17 cellular contexts compared by ENCODE assay signal in the genomic region with DNA sequence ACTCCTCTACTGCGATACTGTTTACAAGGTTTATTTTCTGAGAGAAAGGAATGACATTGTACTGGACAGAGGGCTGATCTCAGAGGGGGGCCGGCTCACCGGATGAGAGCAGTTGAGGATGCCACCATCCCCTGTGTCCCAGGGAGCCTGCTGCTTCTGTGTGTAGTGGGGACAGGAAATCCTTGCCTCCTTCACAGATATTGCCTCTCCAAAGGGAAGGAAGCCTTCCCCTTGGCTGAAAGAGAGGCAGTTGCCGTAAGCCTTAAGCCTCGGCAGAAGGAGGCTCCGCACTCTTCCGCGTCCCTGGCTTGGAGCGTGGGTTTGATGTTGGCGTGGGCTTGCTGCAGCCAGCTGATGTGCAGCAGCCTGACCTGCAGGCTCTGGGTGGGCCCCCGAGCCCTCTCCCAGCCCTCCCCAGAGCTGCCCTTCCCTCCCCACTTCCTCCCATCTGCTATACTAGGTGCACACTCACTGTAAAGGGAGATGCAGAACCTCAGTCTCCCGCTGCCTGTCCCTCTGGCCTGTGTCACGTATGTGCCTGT. TPM values are rescaled to one million over a fixed set of nuclear protein-coding genes. Genes with fewer than 3 reads are reported as not detected.
DNase-seq lines count a peak whose midpoint lies in the region; ATAC-seq and TF ChIP-seq lines count a peak whose summit lies in the region.
"Had no signal": no experiment of that assay in that cellular context is flagged by ENCODE, and none has a peak within 500 bp of the region (broad histone marks: within the 10 kb centered on the region; RNA-seq: fewer than 3 reads in every experiment).

No MANE protein-coding gene starts in this region.

- no peaks in the 10 kb centered on the region for H3K9me3 ChIP-seq in SK-N-SH

- no peaks in the 10 kb centered on the region for H3K79me2 ChIP-seq in SK-N-SH (ENCODE audit: insufficient read depth)

- H2AFZ ChIP-seq in SK-N-SH (ENCODE audit: low read depth) = no peak overlapping the region

- intact Hi-C loops in sciatic nerve (cut with DNase I) = no loop called here
- intact Hi-C loops in activated CD4-positive, alpha-beta memory T cell treated with anti-CD3 and anti-CD28 coated beads for 36 hours (cut with micrococcal nuclease) = no loop called here

- no peaks in the 10 kb centered on the region for H3F3A ChIP-seq in SK-N-SH (replicated peaks; ENCODE audit: insufficient read depth)

- TF ChIP-seq EP300 in SK-N-SH (IDR thresholded peaks at IDR 0.05; ENCODE audit: borderline replicate concordance in 1 of 2, low read depth in 1 of 2, low read length in 1 of 2) = no peak

- no peak for ATAC-seq in SK-N-SH treated with all-trans-retinoic acid at 6 μM for 48 hours
- ATAC-seq in sciatic nerve = peak; percentile 35
- ATAC-seq in HG03095 (IDR thresholded peaks at IDR 0.05; ENCODE audit: unreplicated experiment) = no peak
- ATAC-seq: CD8-positive, alpha-beta T cell had no signal

- H3K4me3 ChIP-seq in SK-N-SH (ENCODE audit: low read depth in 2 of 2, low read length in 1 of 2) = no peak overlapping the region

- DNase-seq in SK-N-SH = peak; percentile 47
- peak; percentile 31 for DNase-seq in G401 (ENCODE audit: low spot score)
- DNase-seq in cerebellar cortex (ENCODE audit: low spot score) = peak; percentile 22
- no peak for DNase-seq in sciatic nerve (ENCODE audit: low spot score)
- no peak for DNase-seq in activated CD4-positive, alpha-beta memory T cell treated with anti-CD3 and anti-CD28 coated beads for 36 hours
- no peak for DNase-seq in GM13976 (ENCODE audit: low spot score)
- DNase-seq: CD8-positive, alpha-beta T cell; DMS79; NCI-H1048; NCI-H146; NCI-H2081; NCI-H524 had no signal

- H3K9me3 Mint-ChIP-seq in activated CD4-positive, alpha-beta memory T cell treated with anti-CD3 and anti-CD28 coated beads for 36 hours = no peaks in the 10 kb centered on the region
- H3K9me3 Mint-ChIP-seq: CD8-positive, alpha-beta T cell had no signal

- no peaks in the 10 kb centered on the region for H3K36me3 Mint-ChIP-seq in activated CD4-positive, alpha-beta memory T cell treated with anti-CD3 and anti-CD28 coated beads for 36 hours
- H3K36me3 Mint-ChIP-seq: CD8-positive, alpha-beta T cell had no signal

- H3K4me1 Mint-ChIP-seq in activated CD4-positive, alpha-beta memory T cell treated with anti-CD3 and anti-CD28 coated beads for 36 hours (ENCODE audit: low read depth) = no peaks in the 10 kb centered on the region

- CTCF ChIA-PET in SK-N-SH (lab: Yijun Ruan, JAX) = no interaction called here
- CTCF ChIA-PET in activated CD4-positive, alpha-beta memory T cell treated with anti-CD3 and anti-CD28 coated beads for 36 hours (lab: Charles Lee) = no interaction called here

- H3K4me1 ChIP-seq in SK-N-SH (ENCODE audit: control insufficient read depth in 1 of 2, insufficient read depth in 2 of 2, low read depth in 1 of 2, low read length in 1 of 2) = peaks cover 0 to 34% of the 10 kb centered on the region in 2 experiments; a peak in 3 of 4 replicates

- H3K27me3 Mint-ChIP-seq in activated CD4-positive, alpha-beta memory T cell treated with anti-CD3 and anti-CD28 coated beads for 36 hours = peaks cover 6% of the 10 kb centered on the region

- POLR2A ChIA-PET in SK-N-SH (lab: Yijun Ruan, JAX) = interaction anchor here (1.0 kb wide), 1 partner anchor 46 kb away, joined by 3 read pairs; a partner anchor contains a TSS
- POLR2A ChIA-PET in activated CD4-positive, alpha-beta memory T cell treated with anti-CD3 and anti-CD28 coated beads for 36 hours (lab: Charles Lee) = interaction anchor here (0.9 kb wide), 1 partner anchor 12 kb away, joined by 3 read pairs; no protein-coding TSS in a partner anchor

- no peaks in the 10 kb centered on the region for H3K36me3 ChIP-seq in SK-N-SH (replicated peaks in 1 of 2; ENCODE audit: control insufficient read depth in 1 of 2, insufficient read depth in 2 of 2, low read length in 1 of 2)
- H3K36me3 ChIP-seq: BE2C had no signal

- H3K27ac ChIP-seq in SK-N-SH (ENCODE audit: low read depth in 2 of 2, low read length in 1 of 2) = no peak overlapping the region; a peak in 1 of 4 replicates
- H3K27ac ChIP-seq: 22Rv1 had no signal

- H3K9ac ChIP-seq in SK-N-SH = no peak overlapping the region
- H3K9ac ChIP-seq: KMS-11 had no signal

- no peaks in the 10 kb centered on the region for H4K20me1 ChIP-seq in SK-N-SH (ENCODE audit: insufficient read depth)

- in situ Hi-C loops in G401 (cut with HindIII; ENCODE audit: low sequenced_read_pairs) (no loop called here), GM13976 (cut with MboI; ENCODE audit: low sequenced_read_pairs, unreplicated experiment) (no loop called here)

- H3K27me3 ChIP-seq in SK-N-SH (ENCODE audit: insufficient read depth) = no peaks in the 10 kb centered on the region
- H3K27me3 ChIP-seq: BE2C had no signal

- no peak for TF ChIP-seq RAD21 in SK-N-SH (IDR thresholded peaks at IDR 0.05; ENCODE audit: low read length)

- no peak overlapping the region for H3K4me2 ChIP-seq in SK-N-SH
- H3K4me2 ChIP-seq: KMS-11 had no signal

- TF ChIP-seq CTCF in SK-N-SH (IDR thresholded peaks at IDR 0.05) = no peak
- no peak for TF ChIP-seq CTCF in GM13976 (IDR thresholded peaks at IDR 0.05; ENCODE audit: borderline replicate concordance, control extremely low read depth, extremely low read depth, insufficient read depth, missing control alignments)

- H3K9me2 ChIP-seq in SK-N-SH = no peaks in the 10 kb centered on the region

- no peak overlapping the region for H3K4me3 Mint-ChIP-seq in activated CD4-positive, alpha-beta memory T cell treated with anti-CD3 and anti-CD28 coated beads for 36 hours
- H3K4me3 Mint-ChIP-seq: CD8-positive, alpha-beta T cell had no signal

- WGBS in SK-N-SH (ENCODE audit: low lambda C conversion rate) = 78% methylated on average over 7 of the region's 13 CpGs

- no peak overlapping the region for H3K27ac Mint-ChIP-seq in activated CD4-positive, alpha-beta memory T cell treated with anti-CD3 and anti-CD28 coated beads for 36 hours
- H3K27ac Mint-ChIP-seq: CD8-positive, alpha-beta T cell had no signal

TF ChIP-seq in SK-N-SH, 30 proteins besides CTCF, POLR2A, EP300 and RAD21 (continues in another document):
- TF ChIP-seq TAF1 (IDR thresholded peaks at IDR 0.05; ENCODE audit: borderline replicate concordance, low read depth, low read length) (no peak), MXI1 (IDR thresholded peaks at IDR 0.05; ENCODE audit: low read depth, low read length) (no peak), MEF2A (IDR thresholded peaks at IDR 0.05; ENCODE audit: borderline replicate concordance, low read depth) (no peak), YY1 (IDR thresholded peaks at IDR 0.05; ENCODE audit: low read depth) (no peak), CHD2 (IDR thresholded peaks at IDR 0.05; ENCODE audit: low read length, partially characterized antibody) (no peak), FOXM1 (IDR thresholded peaks at IDR 0.05; ENCODE audit: low read depth) (no peak), SIN3A (IDR thresholded peaks at IDR 0.05; ENCODE audit: borderline replicate concordance, low read depth, low read length) (no peak), RXRA (IDR thresholded peaks at IDR 0.05; ENCODE audit: borderline replicate concordance, low read depth) (no peak)

TF ChIP-seq in SK-N-SH treated with all-trans-retinoic acid at 6 μM for 48 hours, 23 proteins besides CTCF, POLR2A, EP300 and RAD21 (continues in another document):
- no peak for TF ChIP-seq ZC3H10 (CRISPR knock-in tag; IDR thresholded peaks at IDR 0.05)
- TF ChIP-seq ZNF565 (CRISPR knock-in tag; conservative IDR thresholded peaks at IDR 0.05; ENCODE audit: low read depth) = no peak
- TF ChIP-seq, protein P1, sequence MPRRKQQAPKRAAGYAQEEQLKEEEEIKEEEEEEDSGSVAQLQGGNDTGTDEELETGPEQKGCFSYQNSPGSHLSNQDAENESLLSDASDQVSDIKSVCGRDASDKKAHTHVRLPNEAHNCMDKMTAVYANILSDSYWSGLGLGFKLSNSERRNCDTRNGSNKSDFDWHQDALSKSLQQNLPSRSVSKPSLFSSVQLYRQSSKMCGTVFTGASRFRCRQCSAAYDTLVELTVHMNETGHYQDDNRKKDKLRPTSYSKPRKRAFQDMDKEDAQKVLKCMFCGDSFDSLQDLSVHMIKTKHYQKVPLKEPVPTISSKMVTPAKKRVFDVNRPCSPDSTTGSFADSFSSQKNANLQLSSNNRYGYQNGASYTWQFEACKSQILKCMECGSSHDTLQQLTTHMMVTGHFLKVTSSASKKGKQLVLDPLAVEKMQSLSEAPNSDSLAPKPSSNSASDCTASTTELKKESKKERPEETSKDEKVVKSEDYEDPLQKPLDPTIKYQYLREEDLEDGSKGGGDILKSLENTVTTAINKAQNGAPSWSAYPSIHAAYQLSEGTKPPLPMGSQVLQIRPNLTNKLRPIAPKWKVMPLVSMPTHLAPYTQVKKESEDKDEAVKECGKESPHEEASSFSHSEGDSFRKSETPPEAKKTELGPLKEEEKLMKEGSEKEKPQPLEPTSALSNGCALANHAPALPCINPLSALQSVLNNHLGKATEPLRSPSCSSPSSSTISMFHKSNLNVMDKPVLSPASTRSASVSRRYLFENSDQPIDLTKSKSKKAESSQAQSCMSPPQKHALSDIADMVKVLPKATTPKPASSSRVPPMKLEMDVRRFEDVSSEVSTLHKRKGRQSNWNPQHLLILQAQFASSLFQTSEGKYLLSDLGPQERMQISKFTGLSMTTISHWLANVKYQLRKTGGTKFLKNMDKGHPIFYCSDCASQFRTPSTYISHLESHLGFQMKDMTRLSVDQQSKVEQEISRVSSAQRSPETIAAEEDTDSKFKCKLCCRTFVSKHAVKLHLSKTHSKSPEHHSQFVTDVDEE (CRISPR knock-in tag; IDR thresholded peaks at IDR 0.05) = no peak
- TF ChIP-seq, protein P2, sequence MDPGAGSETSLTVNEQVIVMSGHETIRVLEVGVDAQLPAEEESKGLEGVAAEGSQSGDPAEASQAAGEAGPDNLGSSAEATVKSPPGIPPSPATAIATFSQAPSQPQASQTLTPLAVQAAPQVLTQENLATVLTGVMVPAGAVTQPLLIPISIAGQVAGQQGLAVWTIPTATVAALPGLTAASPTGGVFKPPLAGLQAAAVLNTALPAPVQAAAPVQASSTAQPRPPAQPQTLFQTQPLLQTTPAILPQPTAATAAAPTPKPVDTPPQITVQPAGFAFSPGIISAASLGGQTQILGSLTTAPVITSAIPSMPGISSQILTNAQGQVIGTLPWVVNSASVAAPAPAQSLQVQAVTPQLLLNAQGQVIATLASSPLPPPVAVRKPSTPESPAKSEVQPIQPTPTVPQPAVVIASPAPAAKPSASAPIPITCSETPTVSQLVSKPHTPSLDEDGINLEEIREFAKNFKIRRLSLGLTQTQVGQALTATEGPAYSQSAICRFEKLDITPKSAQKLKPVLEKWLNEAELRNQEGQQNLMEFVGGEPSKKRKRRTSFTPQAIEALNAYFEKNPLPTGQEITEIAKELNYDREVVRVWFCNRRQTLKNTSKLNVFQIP (CRISPR knock-in tag; IDR thresholded peaks at IDR 0.05; ENCODE audit: borderline replicate concordance, low read depth) = no peak
- no peak for TF ChIP-seq SNAI2 (CRISPR knock-in tag; IDR thresholded peaks at IDR 0.05)
- TF ChIP-seq ZNF70 (CRISPR knock-in tag; IDR thresholded peaks at IDR 0.05) = no peak
- TF ChIP-seq ISL1 (CRISPR knock-in tag; IDR thresholded peaks at IDR 0.05) = no peak

RNA-seq across cellular contexts. Expression of a gene that starts 45.6 kb away (rescaled TPM):
- 59.5 and 60.3 TPM in 2 replicates for polyA plus RNA-seq in SK-N-SH (2012; rRNA removed)
- polyA plus RNA-seq in SK-N-SH (2012; cell fraction: cytosol; rRNA removed) = 51.5 and 62.1 TPM in 2 replicates
- polyA plus RNA-seq in SK-N-SH (2012; cell fraction: nucleus; rRNA removed) = 47.9 and 50.9 TPM in 2 replicates
- total RNA-seq in G401 (2014; rRNA removed; shearing (Covaris generic)) = 3.8 and 14.7 TPM in 2 replicates
- total RNA-seq in sciatic nerve = 69.9 TPM
- total RNA-seq in activated CD4-positive, alpha-beta memory T cell treated with anti-CD3 and anti-CD28 coated beads for 36 hours = 1 to 10 TPM; 7.7 to 7.9 TPM

Comparison
In these comparisons a context has a peak if more than half of its experiments do, and no peak if none do; other contexts are left out.
1. DNase-seq: peak in SK-N-SH (single experiment), G401 (single experiment) and cerebellar cortex (single experiment); none in sciatic nerve (single experiment), activated CD4-positive, alpha-beta memory T cell treated with anti-CD3 and anti-CD28 coated beads for 36 hours (single experiment) and GM13976 (single experiment).